Comparison of ENCODE assay signal across 18 cellular contexts in the genomic region with DNA sequence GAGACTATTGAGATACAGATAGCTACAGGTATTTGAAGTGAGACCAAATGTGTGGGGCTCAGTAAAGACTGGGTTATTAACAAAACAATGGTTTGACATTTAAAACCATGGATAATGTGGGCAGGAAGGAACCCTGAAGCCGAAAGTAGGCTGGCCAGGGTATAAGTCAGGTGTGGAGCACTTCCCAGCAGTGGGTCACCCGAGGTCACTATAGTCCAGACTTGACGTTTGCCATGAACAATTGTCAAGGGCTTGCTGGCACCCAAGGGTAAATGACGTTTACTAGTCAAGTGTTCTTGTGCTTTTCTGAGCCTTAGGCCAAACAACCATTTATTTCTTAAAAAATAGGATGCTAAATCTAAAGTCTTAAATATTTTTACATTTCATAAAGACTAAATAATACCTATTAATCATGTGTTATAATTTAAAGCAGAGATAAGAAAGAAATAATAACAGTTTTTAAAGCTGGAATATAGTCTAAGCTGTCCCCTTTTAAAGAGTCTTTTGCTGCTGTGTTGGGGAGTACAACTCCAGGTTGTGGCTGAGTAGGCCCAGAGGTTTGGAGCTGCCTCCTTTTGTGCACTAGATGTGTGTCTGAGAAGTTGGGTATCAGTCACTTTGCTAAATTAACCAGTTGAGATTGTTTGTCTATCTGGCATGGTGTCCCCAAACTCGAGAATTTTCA. TPM values are rescaled to one million over a fixed set of nuclear protein-coding genes. Genes with fewer than 3 reads are reported as not detected.
"Had no signal": no experiment of that assay in that cellular context is flagged by ENCODE, and none has a peak within 500 bp of the region (broad histone marks: within the 10 kb centered on the region; RNA-seq: fewer than 3 reads in every experiment).

No MANE protein-coding gene starts in this region.

- H3K27ac ChIP-seq: gastroesophageal sphincter, hepatocyte, testis, uterus had no signal

- H3K4me3 ChIP-seq: gastroesophageal sphincter, hepatocyte, testis, uterus had no signal

- H3K27me3 Mint-ChIP-seq: central memory CD8-positive, alpha-beta T cell; natural killer cell treated with Interleukin-12 subunit alpha and Interleukin-12 subunit beta and Interleukin-15 and Interleukin-18, amount 100 ng/mL, for 72 hours had no signal

- ATAC-seq: activated CD4-positive, CD25-positive, alpha-beta regulatory T cell treated with anti-CD3 and anti-CD28 coated beads, Interleukin-2, amount 50 U/mL, for 24 hours; gastroesophageal sphincter; natural killer cell treated with Interleukin-12 subunit alpha and Interleukin-12 subunit beta and Interleukin-15 and Interleukin-18, amount 100 ng/mL, for 72 hours; stimulated activated naive CD8-positive, alpha-beta T cell treated with anti-CD3 and anti-CD28 coated beads, Interleukin-15, Interleukin-2, amounts not matched to agents 100 U/mL and 50 U/mL, for 24 hours had no signal

- H3K9me3 ChIP-seq: gastroesophageal sphincter, testis, uterus had no signal

- H3K9me3 Mint-ChIP-seq: activated T-helper 2 cell treated with anti-CD3 and anti-CD28 coated beads, Interferon-gamma antibody, Interleukin-2, Interleukin-4, amounts not matched to agents 10 μg/mL and 5 μg/mL and 100 μg/mL, durations not matched to agents 14 hours and 24 hours and 36 hours; central memory CD8-positive, alpha-beta T cell; natural killer cell treated with Interleukin-12 subunit alpha and Interleukin-12 subunit beta and Interleukin-15 and Interleukin-18, amount 100 ng/mL, for 72 hours; T-helper 2 cell treated with Interferon-gamma antibody and Interleukin-4, amounts not matched to agents 5 μg/mL and 100 μg/mL, for 36 hours had no signal

- H3K4me1 ChIP-seq: testis, uterus had no signal

- DNase-seq: activated naive CD4-positive, alpha-beta T cell treated with anti-CD3 and anti-CD28 coated beads, Interleukin-2, amount 50 U/mL, for 16 hours; cortex of kidney; effector memory CD4-positive, alpha-beta T cell; kidney glomerular epithelial cell; occipital lobe; stimulated activated CD4-positive, alpha-beta T cell treated with anti-CD3 and anti-CD28 coated beads, Interleukin-12 subunit alpha, Interleukin-12 subunit beta, amount 100 ng/mL, for 4 hours; stimulated activated naive CD8-positive, alpha-beta T cell treated with anti-CD3 and anti-CD28 coated beads, Interleukin-15, Interleukin-2, amounts not matched to agents 100 U/mL and 50 U/mL, for 24 hours; testis; uterus had no signal

- H3K4me3 Mint-ChIP-seq: central memory CD8-positive, alpha-beta T cell; natural killer cell treated with Interleukin-12 subunit alpha and Interleukin-12 subunit beta and Interleukin-15 and Interleukin-18, amount 100 ng/mL, for 72 hours; T-helper 2 cell treated with Interferon-gamma antibody and Interleukin-4, amounts not matched to agents 5 μg/mL and 100 μg/mL, for 36 hours had no signal

- H3K27ac Mint-ChIP-seq: activated T-helper 2 cell treated with anti-CD3 and anti-CD28 coated beads, Interferon-gamma antibody, Interleukin-2, Interleukin-4, amounts not matched to agents 10 μg/mL and 5 μg/mL and 100 μg/mL, durations not matched to agents 14 hours and 24 hours and 36 hours; natural killer cell treated with Interleukin-12 subunit alpha and Interleukin-12 subunit beta and Interleukin-15 and Interleukin-18, amount 100 ng/mL, for 72 hours; T-helper 2 cell treated with Interferon-gamma antibody and Interleukin-4, amounts not matched to agents 5 μg/mL and 100 μg/mL, for 36 hours had no signal

- H3K27me3 ChIP-seq: gastroesophageal sphincter, hepatocyte, testis, uterus had no signal

- H3K36me3 ChIP-seq: uterus had no signal

- H3K4me1 Mint-ChIP-seq: central memory CD8-positive, alpha-beta T cell had no signal

RNA-seq across cellular contexts. Expression of gene SLC47A2, which starts 52.1 kb away (rescaled TPM):
- total RNA-seq: activated T-helper 2 cell treated with anti-CD3 and anti-CD28 coated beads, Interferon-gamma antibody, Interleukin-2, Interleukin-4, amounts not matched to agents 10 μg/mL and 5 μg/mL and 100 μg/mL, durations not matched to agents 14 hours and 24 hours and 36 hours; gastroesophageal sphincter; mucosa of gallbladder; natural killer cell treated with Interleukin-12 subunit alpha and Interleukin-12 subunit beta and Interleukin-15 and Interleukin-18, amount 100 ng/mL, for 72 hours; pulmonary artery endothelial cell had no signal
